26 cellular contexts compared by ENCODE assay signal in genomic region chr2:235345745-235346144, GRCh38.
DNase-seq lines count a peak whose midpoint lies in the region; ATAC-seq, FAIRE-seq and TF ChIP-seq lines count a peak whose summit lies in the region.
"Had no signal": no experiment of that assay in that cellular context is flagged by ENCODE, and none has a peak within 500 bp of the region (broad histone marks: within the 10 kb centered on the region; RNA-seq: fewer than 3 reads in every experiment).

No MANE protein-coding gene starts in this region.

- H2BK120ac ChIP-seq in IMR-90 (ENCODE audit: low read depth, low read length) (no peak overlapping the region), H1 (replicated peaks; ENCODE audit: low read depth, low read length) (no peak overlapping the region)

- 0 out of 2 replicates have a peak, but pooled peaks cover 7% of the 10 kb centered on the region for H3K9me1 ChIP-seq in IMR-90 (ENCODE audit: insufficient read depth, low read length)

- H3K9ac ChIP-seq in HepG2 (ENCODE audit: insufficient read depth, low read depth, low read length), result no peak overlapping the region
- H3K9ac ChIP-seq in IMR-90 (ENCODE audit: low read depth, low read length), result no peak overlapping the region
- no peak overlapping the region for H3K9ac ChIP-seq in H1 (replicated peaks in 1 of 4; ENCODE audit: extremely low read depth in 1 of 4, low read depth in 3 of 4, low read length in 3 of 4)
- H3K9ac ChIP-seq: BLaER1 had no signal

- H3K4me2 ChIP-seq in HepG2 (ENCODE audit: low read depth, low read length) (no peak overlapping the region), IMR-90 (ENCODE audit: low read depth, low read length) (no peak overlapping the region), H1 (ENCODE audit: insufficient read depth in 1 of 2, low read depth in 2 of 2, low read length in 2 of 2) (no peak overlapping the region)
- H3K4me2 ChIP-seq: BLaER1 had no signal

- H2AK5ac ChIP-seq in IMR-90 (ENCODE audit: low read depth, low read length) (no peak overlapping the region), H1 (ENCODE audit: low read depth, low read length) (peak overlapping the region; percentile 25; the same call in 1 of the 2 replicates)

- TF ChIP-seq EP300 in HepG2 (IDR thresholded peaks at IDR 0.05; ENCODE audit: low read depth in 2 of 2, low read length in 2 of 2) (no peak), HepG2 (CRISPR knock-in tag; IDR thresholded peaks at IDR 0.05; ENCODE audit: borderline replicate concordance) (no peak), H1 (IDR thresholded peaks at IDR 0.05; ENCODE audit: borderline replicate concordance in 1 of 2, low read depth in 2 of 2, low read length in 2 of 2) (no peak)

- in situ Hi-C loops in HepG2 (cut with HindIII; ENCODE audit: extremely low pct_ligation_motif_present, low pct_unique_long_range_greater_than_20kb) (no loop called here), IMR-90 (cut with MboI; ENCODE audit: low sequenced_read_pairs) (no loop called here)

- no peaks in the 10 kb centered on the region for H3K4me1 ChIP-seq in HepG2 (ENCODE audit: insufficient read depth, low read length)
- H3K4me1 ChIP-seq in right lobe of liver, result no peaks in the 10 kb centered on the region
- H3K4me1 ChIP-seq in IMR-90 (ENCODE audit: control insufficient read depth, insufficient read depth, low read length), result peaks cover 2% of the 10 kb centered on the region; the same call in 1 of the 2 replicates
- H3K4me1 ChIP-seq in H1 (replicated peaks in 1 of 4; ENCODE audit: control insufficient read depth in 3 of 4, insufficient read depth in 4 of 4, low read length in 3 of 4), result no peaks in the 10 kb centered on the region; a peak in 1 of 7 replicates
- H3K4me1 ChIP-seq in left lung, result peaks cover 0 to 3% of the 10 kb centered on the region in 2 donors
- H3K4me1 ChIP-seq: BE2C had no signal

- WGBS in HepG2 (ENCODE audit: low lambda C conversion rate), result 42% methylated on average over 1 of the region's 1 CpG
- 78% methylated on average over 1 of the region's 1 CpG for WGBS in right lobe of liver (ENCODE audit: insufficient coverage, low coverage, low lambda C conversion rate, missing lambda C conversion rate)
- WGBS in IMR-90 (ENCODE audit: extremely low coverage in 2 of 2, insufficient read length in 1 of 2), 2 experiments, result 80 to 100% methylated on average over 1 of the region's 1 CpG
- WGBS in H1 (ENCODE audit: extremely low coverage in 1 of 2, insufficient coverage in 1 of 2, insufficient read length in 1 of 2, insufficient replicate concordance in 2 of 2, low coverage in 1 of 2, low lambda C conversion rate in 2 of 2, missing lambda C conversion rate in 1 of 2), 2 experiments, result 97 to 100% methylated on average over 1 of the region's 1 CpG

- FAIRE-seq in HepG2 (lab: Jason Lieb, UNC), result no peak
- FAIRE-seq in H1 (lab: Jason Lieb, UNC), result no peak
- FAIRE-seq: A204.1, GM12878, GM19239 had no signal

- H3K18ac ChIP-seq in IMR-90 (ENCODE audit: low read depth, low read length) (no peak overlapping the region), H1 (ENCODE audit: extremely low read depth, low read length) (no peak overlapping the region)

- BruUV-seq in HepG2 (replicated peaks; lab: Mats Ljungman, UMichigan) (no TSS peak), IMR-90 (replicated peaks; lab: Mats Ljungman, UMichigan) (no TSS peak)

- ATAC-seq in HepG2 (no peak), right lobe of liver (no peak), IMR-90 (ENCODE audit: low read depth) (no peak), left lung (no peak)
- ATAC-seq: GM12878 had no signal

- H3K4ac ChIP-seq in IMR-90 (ENCODE audit: low read depth, low read length) (no peak overlapping the region), H1 (replicated peaks; ENCODE audit: insufficient read length, low read depth, low read length) (no peak overlapping the region)

- H3K56ac ChIP-seq in IMR-90 (ENCODE audit: extremely low read depth, insufficient read depth, low read length) (no peak overlapping the region), H1 (replicated peaks; ENCODE audit: insufficient read length, low read depth, low read length) (no peak overlapping the region)

- H3K14ac ChIP-seq in IMR-90 (replicated peaks; ENCODE audit: low read depth, low read length) (no peak overlapping the region), H1 (ENCODE audit: insufficient read length) (no peak overlapping the region)

- no peaks in the 10 kb centered on the region for H3K9me3 ChIP-seq in HepG2 (ENCODE audit: low read length)
- no peaks in the 10 kb centered on the region for H3K9me3 ChIP-seq in right lobe of liver
- peaks cover 7% of the 10 kb centered on the region for H3K9me3 ChIP-seq in IMR-90 (ENCODE audit: control insufficient read depth, insufficient read depth, low read length)
- H3K9me3 ChIP-seq in H1 (ENCODE audit: insufficient read depth in 2 of 2, low read depth in 1 of 2, low read length in 1 of 2), result 0 out of 4 replicates have a peak, but pooled peaks cover 0 to 3% of the 10 kb centered on the region in 2 experiments
- H3K9me3 ChIP-seq in left lung, result peaks cover 0 to 3% of the 10 kb centered on the region in 2 donors
- H3K9me3 ChIP-seq: BLaER1 had no signal

- TF ChIP-seq POLR2A in HepG2 (IDR thresholded peaks at IDR 0.05; ENCODE audit: insufficient read depth in 1 of 2, low read depth in 2 of 2, low read length in 2 of 2) (no peak), right lobe of liver (IDR thresholded peaks at IDR 0.05) (no peak), IMR-90 (IDR thresholded peaks at IDR 0.05; ENCODE audit: low read depth, low read length) (no peak), H1 (IDR thresholded peaks at IDR 0.05; ENCODE audit: control extremely low read depth in 1 of 2, low read depth in 2 of 2, low read length in 2 of 2) (no peak)

- TF ChIP-seq RAD21 in HepG2 (CRISPR knock-in tag; IDR thresholded peaks at IDR 0.05) (no peak), IMR-90 (IDR thresholded peaks at IDR 0.05; ENCODE audit: low read length) (no peak), H1 (IDR thresholded peaks at IDR 0.05 in 1 of 2, conservative IDR thresholded peaks at IDR 0.05 in 1 of 2; ENCODE audit: low read depth in 2 of 2, low read length in 2 of 2) (no peak)

- no peak for TF ChIP-seq CTCF in HepG2 (CRISPR knock-in tag; IDR thresholded peaks at IDR 0.05)
- TF ChIP-seq CTCF in right lobe of liver (IDR thresholded peaks at IDR 0.05), result no peak
- TF ChIP-seq CTCF in IMR-90 (conservative IDR thresholded peaks at IDR 0.05; ENCODE audit: low read depth, low read length), result no peak
- TF ChIP-seq CTCF in H1 (IDR thresholded peaks at IDR 0.05; ENCODE audit: control extremely low read depth in 1 of 3, insufficient read depth in 1 of 3, low read depth in 1 of 3, low read length in 3 of 3), result no peak
- no peak for TF ChIP-seq CTCF in left lung (IDR thresholded peaks at IDR 0.05)

- peaks cover 17% of the 10 kb centered on the region for H3K23me2 ChIP-seq in H1 (ENCODE audit: low read depth, low read length)

- H2AFZ ChIP-seq in HepG2 (ENCODE audit: low read length) (no peak overlapping the region), IMR-90 (replicated peaks; ENCODE audit: low read length, poor library complexity) (no peak overlapping the region), H1 (ENCODE audit: low read length) (no peak overlapping the region)

- H2AK9ac ChIP-seq in IMR-90 (replicated peaks; ENCODE audit: low read depth, low read length, poor library complexity), result no peak overlapping the region

- H4K91ac ChIP-seq in IMR-90 (ENCODE audit: insufficient read depth, low read depth, low read length), result no peak overlapping the region
- peak overlapping the region; percentile 76 for H4K91ac ChIP-seq in H1 (replicated peaks; ENCODE audit: insufficient read length, low read length)

- H3K79me1 ChIP-seq in IMR-90 (ENCODE audit: low read depth in 1 of 2, low read length in 2 of 2), result no peaks in the 10 kb centered on the region
- H3K79me1 ChIP-seq in H1 (ENCODE audit: low read depth, low read length), result 0 out of 2 replicates have a peak, but pooled peaks cover 2% of the 10 kb centered on the region

- H3K23ac ChIP-seq in IMR-90 (ENCODE audit: low read depth, low read length) (no peak overlapping the region), H1 (ENCODE audit: insufficient read length) (no peak overlapping the region)

- no peaks in the 10 kb centered on the region for H4K20me1 ChIP-seq in HepG2 (ENCODE audit: insufficient read depth, low read length)
- no peaks in the 10 kb centered on the region for H4K20me1 ChIP-seq in IMR-90 (ENCODE audit: insufficient read depth, low read length)
- peaks cover 0 to 18% of the 10 kb centered on the region in 2 experiments for H4K20me1 ChIP-seq in H1 (replicated peaks in 1 of 2; ENCODE audit: control insufficient read depth in 1 of 2, insufficient read depth in 2 of 2, low read length in 2 of 2)
- H4K20me1 ChIP-seq: BLaER1 had no signal

- dilution Hi-C loops in IMR-90 (cut with HindIII; ENCODE audit: low sequenced_read_pairs, unreplicated experiment), result no loop called here

- no peak overlapping the region for H3K4me3 ChIP-seq in HepG2 (replicated peaks in 1 of 3; ENCODE audit: insufficient read depth in 1 of 3, low read depth in 2 of 3, low read length in 3 of 3)
- no peak overlapping the region for H3K4me3 ChIP-seq in right lobe of liver
- H3K4me3 ChIP-seq in IMR-90 (ENCODE audit: insufficient read depth, low read depth, low read length), result no peak overlapping the region
- no peak overlapping the region for H3K4me3 ChIP-seq in H1 (ENCODE audit: extremely low read depth in 1 of 4, insufficient read depth in 2 of 4, low read depth in 3 of 4, low read length in 4 of 4)
- H3K4me3 ChIP-seq in H7 (ENCODE audit: insufficient read depth, low read depth, low read length), result no peak overlapping the region
- H3K4me3 ChIP-seq in left lung, result no peak overlapping the region
- H3K4me3 ChIP-seq: BLaER1, GM12878 had no signal

- H2BK12ac ChIP-seq in H1 (ENCODE audit: low read depth, low read length), result no peak overlapping the region

- no peak overlapping the region for H4K5ac ChIP-seq in IMR-90 (ENCODE audit: low read depth, low read length)
- no peak overlapping the region for H4K5ac ChIP-seq in H1 (ENCODE audit: insufficient read length, low read depth, low read length)

- H2BK5ac ChIP-seq in IMR-90 (ENCODE audit: low read depth, low read length, poor library complexity, severe bottlenecking) (peak overlapping the region; percentile 41), H1 (ENCODE audit: low read depth, low read length) (no peak overlapping the region)

- no peak for DNase-seq in HepG2 (ENCODE audit: low spot score)
- no peak for DNase-seq in right lobe of liver
- no peak for DNase-seq in IMR-90
- no peak for DNase-seq in H1 (ENCODE audit: low read depth in 1 of 2, low spot score in 2 of 2)
- DNase-seq in H7, result no peak
- no peak for DNase-seq in A172 (ENCODE audit: low spot score)
- no peak for DNase-seq in left lung
- DNase-seq: ACHN; BE2C; C1 segment of cervical spinal cord; CD4-positive, alpha-beta memory T cell; CD4-positive, CD25-positive, alpha-beta regulatory T cell; CD8-positive, alpha-beta memory T cell; COR-L47; DMS 273 treated with DMSO at 0.1 percent for 48 hours; DMS153; DMS53; DMS79; DND-41; EL; GDM1 had no signal

- H4K8ac ChIP-seq in IMR-90 (ENCODE audit: low read depth in 2 of 2, low read length in 2 of 2) (no peak overlapping the region), H1 (ENCODE audit: extremely low read depth, insufficient read depth, low read length) (no peak overlapping the region)

- CTCF ChIA-PET in HepG2 (lab: Yijun Ruan, JAX; ENCODE audit: low intra/inter-chr PET ratio, low total read pairs) (no interaction called here), IMR-90 (lab: Yijun Ruan, JAX) (no interaction called here), H1 (lab: Charles Lee; ENCODE audit: partially characterized antibody) (interaction anchor here (0.6 kb wide), 1 partner anchor 9 kb away, joined by 3 read pairs; no protein-coding TSS in a partner anchor)

- no peaks in the 10 kb centered on the region for H3K36me3 ChIP-seq in HepG2 (replicated peaks in 1 of 2; ENCODE audit: control insufficient read depth in 1 of 2, insufficient read depth in 2 of 2, low read length in 2 of 2)
- no peaks in the 10 kb centered on the region for H3K36me3 ChIP-seq in right lobe of liver
- no peaks in the 10 kb centered on the region for H3K36me3 ChIP-seq in IMR-90 (ENCODE audit: control insufficient read depth, insufficient read depth, low read length)
- no peaks in the 10 kb centered on the region for H3K36me3 ChIP-seq in H1 (ENCODE audit: control insufficient read depth in 2 of 4, insufficient read depth in 4 of 4, low read length in 3 of 4)
- no peaks in the 10 kb centered on the region for H3K36me3 ChIP-seq in H7 (replicated peaks; ENCODE audit: control insufficient read depth, insufficient read depth, low read length)
- no peaks in the 10 kb centered on the region for H3K36me3 ChIP-seq in left lung
- H3K36me3 ChIP-seq: BE2C, BLaER1 had no signal

- POLR2A ChIA-PET in HepG2 (lab: Yijun Ruan, JAX) (no interaction called here), IMR-90 (lab: Charles Lee; ENCODE audit: unreplicated experiment) (no interaction called here), H1 (lab: Charles Lee; ENCODE audit: partially characterized antibody) (no interaction called here)

- intact Hi-C loops in HepG2 (cut with micrococcal nuclease; ENCODE audit: unreplicated experiment), result no loop called here
- intact Hi-C loops in right lobe of liver (cut with DNase I), result no loop called here
- intact Hi-C loops in IMR-90 (cut with micrococcal nuclease), result no loop called here
- intact Hi-C loops in left lung (cut with DNase I), result no loop called here

- H2BK15ac ChIP-seq in IMR-90 (ENCODE audit: low read depth, low read length), result no peak overlapping the region
- no peak overlapping the region for H2BK15ac ChIP-seq in H1 (ENCODE audit: low read length)

- H3K79me2 ChIP-seq in HepG2 (ENCODE audit: insufficient read depth, low read length), result no peaks in the 10 kb centered on the region
- H3K79me2 ChIP-seq in H1 (ENCODE audit: control insufficient read depth in 1 of 2, insufficient read depth in 2 of 2, low read length in 2 of 2), result peaks cover 0 to 3% of the 10 kb centered on the region in 2 experiments; a peak in 1 of 4 replicates

- H3K27ac ChIP-seq in HepG2 (ENCODE audit: extremely low read length, insufficient read depth, low read length) (no peak overlapping the region), right lobe of liver (no peak overlapping the region), IMR-90 (ENCODE audit: insufficient read depth, low read length) (no peak overlapping the region), H1 (ENCODE audit: low read depth, low read length) (no peak overlapping the region), left lung (no peak overlapping the region)
- H3K27ac ChIP-seq: 22Rv1, BLaER1 had no signal

- H2BK20ac ChIP-seq in IMR-90 (ENCODE audit: low read depth, low read length) (no peak overlapping the region), H1 (ENCODE audit: low read length) (no peak overlapping the region)

- H3K27me3 ChIP-seq in HepG2 (ENCODE audit: control insufficient read depth in 1 of 2, insufficient read depth in 2 of 2, low read length in 2 of 2) (peaks cover 2 to 46% of the 10 kb centered on the region in 2 experiments; a peak in 4 of 5 replicates), right lobe of liver (no peaks in the 10 kb centered on the region), IMR-90 (ENCODE audit: control insufficient read depth, insufficient read depth, low read length) (peaks cover 11% of the 10 kb centered on the region), H1 (replicated peaks in 1 of 4; ENCODE audit: control insufficient read depth in 3 of 4, extremely low read depth in 1 of 4, insufficient read depth in 3 of 4, low read length in 3 of 4) (no peaks in the 10 kb centered on the region), H7 (ENCODE audit: control insufficient read depth, insufficient read depth, low read length) (no peaks in the 10 kb centered on the region), left lung (no peaks in the 10 kb centered on the region)
- H3K27me3 ChIP-seq: BLaER1 had no signal
